In the genomic region with DNA sequence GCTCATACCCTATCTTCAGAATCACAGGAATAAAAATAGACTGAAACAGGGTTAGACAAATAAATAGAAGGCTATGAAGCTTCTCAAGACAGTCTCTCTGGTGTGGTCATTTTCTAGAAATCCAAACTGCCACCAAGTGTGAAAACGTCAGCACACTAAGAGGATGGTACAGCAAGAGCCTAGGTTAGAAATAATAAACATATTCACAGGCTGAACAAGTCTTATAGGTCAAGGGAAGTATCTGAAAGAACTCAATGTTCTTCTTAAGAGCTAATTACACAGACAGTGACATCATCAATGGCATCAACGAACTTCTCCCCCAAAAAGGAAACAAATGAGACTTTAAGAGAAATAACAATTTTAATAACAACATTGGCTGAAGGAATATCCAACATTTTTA, we compare ENCODE assay signal across 1 cellular context.
TF ChIP-seq lines count a peak whose summit lies in the region.

No MANE protein-coding gene starts in this region.

TF ChIP-seq in HepG2, 621 proteins besides CTCF, POLR2A, EP300 and RAD21:
- TF ChIP-seq ZNF30 (CRISPR knock-in tag; IDR thresholded peaks at IDR 0.05): no peak
- peak; percentile 36; the same call in 1 of the 2 replicates for TF ChIP-seq ATF7 (IDR thresholded peaks at IDR 0.05)
- no peak for TF ChIP-seq ATF7 (CRISPR knock-in tag; IDR thresholded peaks at IDR 0.05)
- no peak for TF ChIP-seq ZKSCAN1 (IDR thresholded peaks at IDR 0.05; ENCODE audit: low read length)
- TF ChIP-seq CREB1 (IDR thresholded peaks at IDR 0.05): peak; percentile 19; the same call in 1 of the 2 replicates
- TF ChIP-seq CREB1 (CRISPR knock-in tag; IDR thresholded peaks at IDR 0.05): no peak
- TF ChIP-seq, protein P1, sequence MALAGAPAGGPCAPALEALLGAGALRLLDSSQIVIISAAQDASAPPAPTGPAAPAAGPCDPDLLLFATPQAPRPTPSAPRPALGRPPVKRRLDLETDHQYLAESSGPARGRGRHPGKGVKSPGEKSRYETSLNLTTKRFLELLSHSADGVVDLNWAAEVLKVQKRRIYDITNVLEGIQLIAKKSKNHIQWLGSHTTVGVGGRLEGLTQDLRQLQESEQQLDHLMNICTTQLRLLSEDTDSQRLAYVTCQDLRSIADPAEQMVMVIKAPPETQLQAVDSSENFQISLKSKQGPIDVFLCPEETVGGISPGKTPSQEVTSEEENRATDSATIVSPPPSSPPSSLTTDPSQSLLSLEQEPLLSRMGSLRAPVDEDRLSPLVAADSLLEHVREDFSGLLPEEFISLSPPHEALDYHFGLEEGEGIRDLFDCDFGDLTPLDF (CRISPR knock-in tag; IDR thresholded peaks at IDR 0.05): no peak
- TF ChIP-seq, protein P2, sequence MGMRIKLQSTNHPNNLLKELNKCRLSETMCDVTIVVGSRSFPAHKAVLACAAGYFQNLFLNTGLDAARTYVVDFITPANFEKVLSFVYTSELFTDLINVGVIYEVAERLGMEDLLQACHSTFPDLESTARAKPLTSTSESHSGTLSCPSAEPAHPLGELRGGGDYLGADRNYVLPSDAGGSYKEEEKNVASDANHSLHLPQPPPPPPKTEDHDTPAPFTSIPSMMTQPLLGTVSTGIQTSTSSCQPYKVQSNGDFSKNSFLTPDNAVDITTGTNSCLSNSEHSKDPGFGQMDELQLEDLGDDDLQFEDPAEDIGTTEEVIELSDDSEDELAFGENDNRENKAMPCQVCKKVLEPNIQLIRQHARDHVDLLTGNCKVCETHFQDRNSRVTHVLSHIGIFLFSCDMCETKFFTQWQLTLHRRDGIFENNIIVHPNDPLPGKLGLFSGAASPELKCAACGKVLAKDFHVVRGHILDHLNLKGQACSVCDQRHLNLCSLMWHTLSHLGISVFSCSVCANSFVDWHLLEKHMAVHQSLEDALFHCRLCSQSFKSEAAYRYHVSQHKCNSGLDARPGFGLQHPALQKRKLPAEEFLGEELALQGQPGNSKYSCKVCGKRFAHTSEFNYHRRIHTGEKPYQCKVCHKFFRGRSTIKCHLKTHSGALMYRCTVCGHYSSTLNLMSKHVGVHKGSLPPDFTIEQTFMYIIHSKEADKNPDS (CRISPR knock-in tag; IDR thresholded peaks at IDR 0.05): no peak
- TF ChIP-seq U2AF2 (IDR thresholded peaks at IDR 0.05; ENCODE audit: low read depth, low read length): no peak
- TF ChIP-seq HNF4G (IDR thresholded peaks at IDR 0.05; ENCODE audit: borderline replicate concordance, low read depth, low read length): no peak
- TF ChIP-seq HNF4G (CRISPR knock-in tag; IDR thresholded peaks at IDR 0.05; ENCODE audit: borderline replicate concordance, low read depth): no peak
- TF ChIP-seq ARNT (IDR thresholded peaks at IDR 0.05): no peak
